Comparison of ENCODE assay signal across 14 cellular contexts in the genomic region with DNA sequence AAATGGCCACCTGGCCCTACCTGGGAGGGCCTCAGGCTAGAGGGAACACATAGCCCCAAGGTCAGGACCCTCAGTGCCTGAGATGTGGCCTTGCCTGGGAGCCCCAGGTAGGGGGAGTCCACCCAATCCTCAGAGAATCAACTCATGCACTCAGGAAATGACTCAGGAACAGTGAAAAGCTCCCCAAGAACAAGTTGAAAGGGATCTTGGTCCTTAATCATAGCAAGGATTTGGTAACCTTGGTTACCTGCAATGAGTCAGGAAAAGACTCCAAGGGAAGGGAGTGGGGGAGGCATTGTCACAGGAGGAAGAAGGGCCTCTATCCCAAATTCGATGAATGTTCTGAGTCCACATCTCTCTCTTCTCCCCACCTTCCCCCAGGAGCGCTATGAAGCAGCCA. TPM values are rescaled to one million over a fixed set of nuclear protein-coding genes. Genes with fewer than 3 reads are reported as not detected.
DNase-seq lines count a peak whose midpoint lies in the region; ATAC-seq, FAIRE-seq and TF ChIP-seq lines count a peak whose summit lies in the region.
"Had no signal": no experiment of that assay in that cellular context is flagged by ENCODE, and none has a peak within 500 bp of the region (broad histone marks: within the 10 kb centered on the region; RNA-seq: fewer than 3 reads in every experiment).

No MANE protein-coding gene starts in this region.

- H3K79me2 ChIP-seq in K562 (ENCODE audit: control insufficient read depth, insufficient read depth, low read length), result peaks cover 10% of the 10 kb centered on the region; the same call in 2 of the 3 replicates

- H3K4me3 ChIP-seq in A549, result no peak overlapping the region
- H3K4me3 ChIP-seq in K562, result no peak overlapping the region
- H3K4me3 ChIP-seq: mucosa of descending colon, thoracic aorta had no signal

- FAIRE-seq in A549 (lab: Jason Lieb, UNC) (no peak), H54 (lab: Jason Lieb, UNC) (peak; percentile 85), K562 (lab: Jason Lieb, UNC) (no peak)
- FAIRE-seq: frontal cortex had no signal

- DNase-seq in A549 (ENCODE audit: low read depth in 1 of 2, low spot score in 1 of 2) (peak in 1 of 2 experiments; percentile 42), H54 (ENCODE audit: insufficient read length, low spot score) (peak; percentile 98), K562 (ENCODE audit: extremely low read depth in 1 of 4, low spot score in 3 of 4) (no peak), ureter (ENCODE audit: low spot score) (no peak), cortex of kidney (lab: John Stamatoyannopoulos, UW) (no peak)
- DNase-seq: activated naive CD8-positive, alpha-beta T cell treated with anti-CD3 and anti-CD28 coated beads, Interleukin-2, amount 10 ng/mL, durations not matched to agents 7 days and 5 days; mucosa of descending colon; NCI-H1048 had no signal

- 60% methylated on average over 2 of the region's 2 CpGs for WGBS in A549 (ENCODE audit: missing lambda C conversion rate)
- WGBS in K562 (ENCODE audit: insufficient coverage, low coverage, missing lambda C conversion rate), result 77% methylated on average over 2 of the region's 2 CpGs

- H3K9me1 ChIP-seq in K562 (ENCODE audit: control insufficient read depth, insufficient read depth, low read length), result no peaks in the 10 kb centered on the region

- H3K27ac ChIP-seq in A549, result peak overlapping the region; percentile 58 to 82
- H3K27ac ChIP-seq in K562 (ENCODE audit: extremely low read depth, low read depth, low read length), result no peak overlapping the region
- peak overlapping the region; percentile 44 for H3K27ac ChIP-seq in layer of hippocampus (ENCODE audit: low read depth, low read length)

- in situ Hi-C loops in K562 (cut with MboI), result no loop called here

- H3K4me1 ChIP-seq in A549 (peaks cover 18% of the 10 kb centered on the region), K562 (replicated peaks in 1 of 2; ENCODE audit: control insufficient read depth in 2 of 2, insufficient read depth in 2 of 2, low read length in 2 of 2) (peaks cover 0 to 6% of the 10 kb centered on the region in 2 experiments; a peak in 1 of 5 replicates)

- TF ChIP-seq EP300 in A549 (IDR thresholded peaks at IDR 0.05) (no peak), K562 (IDR thresholded peaks at IDR 0.05; ENCODE audit: low read length) (no peak)

- TF ChIP-seq CTCF in A549 (IDR thresholded peaks at IDR 0.05) (no peak), K562 (IDR thresholded peaks at IDR 0.05 in 2 of 3, conservative IDR thresholded peaks at IDR 0.05 in 1 of 3; ENCODE audit: insufficient read depth in 2 of 3, low read depth in 1 of 3, low read length in 3 of 3) (no peak)

- H2AFZ ChIP-seq in K562 (ENCODE audit: low read depth, low read length), result no peak overlapping the region

- TF ChIP-seq RAD21 in A549 (conservative IDR thresholded peaks at IDR 0.05 in 1 of 2, IDR thresholded peaks at IDR 0.05 in 1 of 2) (no peak), K562 (CRISPR knock-in tag; conservative IDR thresholded peaks at IDR 0.05 in 1 of 2, IDR thresholded peaks at IDR 0.05 in 1 of 2) (no peak)

- intact Hi-C loops in K562 (cut with micrococcal nuclease), result no loop called here

- no peak overlapping the region for H3K9ac ChIP-seq in K562 (ENCODE audit: insufficient read depth in 1 of 2, low read depth in 2 of 2, low read length in 2 of 2)

- TF ChIP-seq POLR2A in A549 (IDR thresholded peaks at IDR 0.05; ENCODE audit: low read length) (no peak), H54 (IDR thresholded peaks at IDR 0.05; ENCODE audit: low read depth, low read length) (no peak), K562 (conservative IDR thresholded peaks at IDR 0.05) (no peak)

- H3K36me3 ChIP-seq in K562 (ENCODE audit: control insufficient read depth, insufficient read depth, low read length), result peaks cover 79% of the 10 kb centered on the region; the same call in 2 of the 3 replicates

- H3K27me3 ChIP-seq in K562 (ENCODE audit: control insufficient read depth in 2 of 2, insufficient read depth in 2 of 2, low read length in 2 of 2) (no peaks in the 10 kb centered on the region), layer of hippocampus (ENCODE audit: control insufficient read depth, insufficient read depth, low read length) (no peaks in the 10 kb centered on the region)

- no peaks in the 10 kb centered on the region for H4K20me1 ChIP-seq in K562 (replicated peaks; ENCODE audit: control insufficient read depth, insufficient read depth, low read length)

- no TSS peak for BruUV-seq in K562 (replicated peaks; lab: Mats Ljungman, UMichigan)

- H3K9me3 ChIP-seq in A549 (no peaks in the 10 kb centered on the region), K562 (replicated peaks; ENCODE audit: control insufficient read depth, insufficient read depth, low read depth, low read length) (no peaks in the 10 kb centered on the region)
- H3K9me3 ChIP-seq: mucosa of descending colon, thoracic aorta had no signal

- POLR2A ChIA-PET in A549 (lab: Yijun Ruan, JAX), result interaction anchor here (0.7 kb wide), 1 partner anchor 17 kb away, joined by 4 read pairs; the partner anchor contains the start of gene MAP7D1
- POLR2A ChIA-PET in K562 (lab: Yijun Ruan, JAX), result interaction anchor here (0.5 to 6.7 kb wide), 6 partner anchors 10 to 172 kb away, joined by 3 to 42 read pairs (median 3); no protein-coding TSS in a partner anchor

- CTCF ChIA-PET in A549 (lab: Yijun Ruan, JAX), result interaction anchor here (1.3 to 8.0 kb wide), 7 partner anchors 9 to 113 kb away, joined by 3 to 54 read pairs (median 5); partner anchors contain the start of gene MAP7D1
- CTCF ChIA-PET in K562 (lab: Yijun Ruan, JAX; ENCODE audit: low intra/inter-chr PET ratio), result no interaction called here

- H3K4me2 ChIP-seq in A549, result peak overlapping the region; percentile 42
- H3K4me2 ChIP-seq in K562 (ENCODE audit: insufficient read depth, low read length), result no peak overlapping the region

- peak; percentile 58 to 67 for ATAC-seq in A549
- no peak; the same call in 2 of the 3 replicates for ATAC-seq in K562
- ATAC-seq in GM19452 (IDR thresholded peaks at IDR 0.05; ENCODE audit: unreplicated experiment), result no peak
- no peak for ATAC-seq in GM21423 (IDR thresholded peaks at IDR 0.05; ENCODE audit: unreplicated experiment)
- ATAC-seq: mucosa of descending colon, WTC11 had no signal

RNA-seq across cellular contexts. Expression of gene MAP7D1, which starts 17.0 kb away (rescaled TPM):
- polyA plus RNA-seq in A549 (2011; rRNA removed), result 15.4 and 16.4 TPM in 2 replicates
- polyA plus RNA-seq in A549 (2012; cell fraction: cytosol; rRNA removed), result 65.2 and 90.0 TPM in 2 replicates
- 113 and 167 TPM in 2 replicates for polyA plus RNA-seq in A549 (2012; cell fraction: nucleus; rRNA removed)
- polyA plus RNA-seq in A549 (2017; fragmentation: RNase III; extraction: RNeasy Plus Mini Kit Qiagen cat#74134 plus additional on column Dnase treatment), result 74.9 to 79.0 TPM (median 75.0 TPM) in 3 replicates
- 15.5 and 28.3 TPM in 2 replicates for polyA minus RNA-seq in A549 (2011; rRNA and poly(A)+ RNA removed)
- 28.8 and 80.6 TPM in 2 replicates for total RNA-seq in K562 (2011; cell fraction: chromatin; rRNA removed; ENCODE audit: low replicate concordance)
- total RNA-seq in K562 (2011; cell fraction: nucleolus; rRNA removed), result 47.5 and 62.2 TPM in 2 replicates
- total RNA-seq in K562 (2011; cell fraction: nucleoplasm; rRNA removed), result 37.8 and 52.2 TPM in 2 replicates
- total RNA-seq in K562 (2014; rRNA removed), result 72.8 and 74.4 TPM in 2 replicates
- total RNA-seq in K562 (2014; rRNA removed; fragmentation: Illumina TruSeq; extraction: Trizol), result 17.4 and 20.8 TPM in 2 replicates
- 34.5 and 37.8 TPM in 2 replicates for total RNA-seq in K562 (2015; rRNA removed; fragmentation: Illumina TruSeq; extraction: Trizol)
- total RNA-seq in K562 (2021), result 101 and 108 TPM in 2 replicates
- polyA plus RNA-seq in K562 (2011; rRNA removed), result 17.2 and 18.4 TPM in 2 replicates
- 14.6 and 28.7 TPM in 2 replicates for polyA plus RNA-seq in K562 (2011; cell fraction: cytosol; rRNA removed)
- polyA plus RNA-seq in K562 (2011; cell fraction: nucleus; rRNA removed), result 34.1 and 46.2 TPM in 2 replicates
- 51.5 and 56.5 TPM in 2 replicates for polyA plus RNA-seq in K562 (2012)
- polyA plus RNA-seq in K562 (2014; fragmentation: Illumina TruSeq; extraction: Trizol), result 49.2 and 53.7 TPM in 2 replicates
- 1 to 10 TPM; 3.6 to 4.4 TPM for polyA plus RNA-seq in K562 (2014; fragmentation: Nextera tagmentation; extraction: Ambion mirVana)
- 53.8 and 54.7 TPM in 2 replicates for polyA plus RNA-seq in K562 (2014; rRNA removed)
- 8.2 and 9.2 TPM in 2 replicates for polyA minus RNA-seq in K562 (2011; rRNA and poly(A)+ RNA removed)
- polyA minus RNA-seq in K562 (2011; cell fraction: cytosol; rRNA and poly(A)+ RNA removed), result 31.8 and 55.1 TPM in 2 replicates
- polyA minus RNA-seq in K562 (2011; cell fraction: nucleus; rRNA and poly(A)+ RNA removed), result 13.1 and 14.8 TPM in 2 replicates
- total RNA-seq in ureter, result 68.3 TPM

RNA-seq across cellular contexts. Expression of gene TRAPPC3, which starts 23.7 kb away (rescaled TPM):
- polyA plus RNA-seq in A549 (2011; rRNA removed), result 62.2 and 67.0 TPM in 2 replicates
- polyA plus RNA-seq in A549 (2012; cell fraction: cytosol; rRNA removed), result 69.5 and 75.1 TPM in 2 replicates
- polyA plus RNA-seq in A549 (2012; cell fraction: nucleus; rRNA removed), result 27.5 and 54.4 TPM in 2 replicates
- polyA plus RNA-seq in A549 (2017; fragmentation: RNase III; extraction: RNeasy Plus Mini Kit Qiagen cat#74134 plus additional on column Dnase treatment), result 103 to 109 TPM (median 105 TPM) in 3 replicates
- 16.7 and 17.4 TPM in 2 replicates for polyA minus RNA-seq in A549 (2011; rRNA and poly(A)+ RNA removed)
- 60.6 and 88.2 TPM in 2 replicates for total RNA-seq in K562 (2011; cell fraction: chromatin; rRNA removed; ENCODE audit: low replicate concordance)
- 67.4 and 71.0 TPM in 2 replicates for total RNA-seq in K562 (2011; cell fraction: nucleolus; rRNA removed)
- 76.7 and 96.0 TPM in 2 replicates for total RNA-seq in K562 (2011; cell fraction: nucleoplasm; rRNA removed)
- total RNA-seq in K562 (2014; rRNA removed), result 132 and 141 TPM in 2 replicates
- total RNA-seq in K562 (2014; rRNA removed; fragmentation: Illumina TruSeq; extraction: Trizol), result 109 and 114 TPM in 2 replicates
- total RNA-seq in K562 (2015; rRNA removed; fragmentation: Illumina TruSeq; extraction: Trizol), result 112 and 115 TPM in 2 replicates
- total RNA-seq in K562 (2021), result 83.4 and 90.9 TPM in 2 replicates
- 128 and 141 TPM in 2 replicates for polyA plus RNA-seq in K562 (2011; rRNA removed)
- polyA plus RNA-seq in K562 (2011; cell fraction: cytosol; rRNA removed), result 75.6 and 128 TPM in 2 replicates
- 80.4 and 107 TPM in 2 replicates for polyA plus RNA-seq in K562 (2011; cell fraction: nucleus; rRNA removed)
- polyA plus RNA-seq in K562 (2012), result 109 and 110 TPM in 2 replicates
- polyA plus RNA-seq in K562 (2014; fragmentation: Illumina TruSeq; extraction: Trizol), result 127 and 140 TPM in 2 replicates
- 10 to 100 TPM; 20.6 to 41.8 TPM for polyA plus RNA-seq in K562 (2014; fragmentation: Nextera tagmentation; extraction: Ambion mirVana)
- 119 and 142 TPM in 2 replicates for polyA plus RNA-seq in K562 (2014; rRNA removed)
- 47.8 and 54.0 TPM in 2 replicates for polyA minus RNA-seq in K562 (2011; rRNA and poly(A)+ RNA removed)
- 29.4 and 32.5 TPM in 2 replicates for polyA minus RNA-seq in K562 (2011; cell fraction: cytosol; rRNA and poly(A)+ RNA removed)
- polyA minus RNA-seq in K562 (2011; cell fraction: nucleus; rRNA and poly(A)+ RNA removed), result 18.6 and 31.1 TPM in 2 replicates
- total RNA-seq in ureter, result 55.0 TPM

RNA-seq across cellular contexts. Expression of gene COL8A2, which starts 48.0 kb away (rescaled TPM):
- polyA plus RNA-seq in A549 (2011; rRNA removed) (0.05 and 0.12 TPM in 2 replicates), A549 (2017; fragmentation: RNase III; extraction: RNeasy Plus Mini Kit Qiagen cat#74134 plus additional on column Dnase treatment) (0.07 to 0.16 TPM (median 0.12 TPM) in 3 replicates), K562 (2011; rRNA removed) (0.04 TPM in 2 replicates), K562 (2014; fragmentation: Illumina TruSeq; extraction: Trizol) (0.07 TPM in 1 of 2 replicates, not detected in the other), K562 (2014; fragmentation: Nextera tagmentation; extraction: Ambion mirVana) (not detected), K562 (2014; rRNA removed) (0.03 TPM in 1 of 2 replicates, not detected in the other)
- polyA plus RNA-seq in A549 (2012; cell fraction: cytosol; rRNA removed), result 0.05 and 0.09 TPM in 2 replicates
- 0.11 and 0.13 TPM in 2 replicates for polyA plus RNA-seq in A549 (2012; cell fraction: nucleus; rRNA removed)
- 0.08 and 0.10 TPM in 2 replicates for polyA minus RNA-seq in A549 (2011; rRNA and poly(A)+ RNA removed)
- total RNA-seq in K562 (2011; cell fraction: chromatin; rRNA removed; ENCODE audit: low replicate concordance), result 0.07 and 0.11 TPM in 2 replicates
- 0.13 and 0.17 TPM in 2 replicates for total RNA-seq in K562 (2011; cell fraction: nucleolus; rRNA removed)
- total RNA-seq in K562 (2011; cell fraction: nucleoplasm; rRNA removed), result 0.07 TPM in 1 of 2 replicates, not detected in the other
- total RNA-seq in K562 (2014; rRNA removed) (0.14 TPM in 1 of 2 replicates, not detected in the other), K562 (2014; rRNA removed; fragmentation: Illumina TruSeq; extraction: Trizol) (0.03 TPM in 1 of 2 replicates, not detected in the other), K562 (2015; rRNA removed; fragmentation: Illumina TruSeq; extraction: Trizol) (not detected in 2 replicates), K562 (2021) (0.04 and 0.09 TPM in 2 replicates), ureter (8.0 TPM)
- 0.09 TPM in 1 of 2 replicates, not detected in the other for polyA plus RNA-seq in K562 (2011; cell fraction: cytosol; rRNA removed)
- polyA plus RNA-seq in K562 (2011; cell fraction: nucleus; rRNA removed), result 0.11 TPM in 1 of 2 replicates, not detected in the other
- polyA plus RNA-seq in K562 (2012), result 0.01 and 0.07 TPM in 2 replicates
- polyA minus RNA-seq in K562 (2011; rRNA and poly(A)+ RNA removed), result not detected in 2 replicates
- not detected in 2 replicates for polyA minus RNA-seq in K562 (2011; cell fraction: cytosol; rRNA and poly(A)+ RNA removed)
- 0.13 TPM in 1 of 2 replicates, not detected in the other for polyA minus RNA-seq in K562 (2011; cell fraction: nucleus; rRNA and poly(A)+ RNA removed)

RNA-seq across cellular contexts. Expression of gene THRAP3, which starts 51.3 kb away (rescaled TPM):
- polyA plus RNA-seq in A549 (2011; rRNA removed), result 60.7 and 66.5 TPM in 2 replicates
- 17.4 and 21.9 TPM in 2 replicates for polyA plus RNA-seq in A549 (2012; cell fraction: cytosol; rRNA removed)
- polyA plus RNA-seq in A549 (2012; cell fraction: nucleus; rRNA removed), result 21.1 and 26.4 TPM in 2 replicates
- polyA plus RNA-seq in A549 (2017; fragmentation: RNase III; extraction: RNeasy Plus Mini Kit Qiagen cat#74134 plus additional on column Dnase treatment), result 57.9 to 61.7 TPM (median 60.0 TPM) in 3 replicates
- polyA minus RNA-seq in A549 (2011; rRNA and poly(A)+ RNA removed), result 45.3 and 66.3 TPM in 2 replicates
- 53.3 and 99.3 TPM in 2 replicates for total RNA-seq in K562 (2011; cell fraction: chromatin; rRNA removed; ENCODE audit: low replicate concordance)
- total RNA-seq in K562 (2011; cell fraction: nucleolus; rRNA removed), result 40.0 and 45.4 TPM in 2 replicates
- total RNA-seq in K562 (2011; cell fraction: nucleoplasm; rRNA removed), result 40.3 and 53.6 TPM in 2 replicates
- 67.9 and 70.5 TPM in 2 replicates for total RNA-seq in K562 (2014; rRNA removed)
- total RNA-seq in K562 (2014; rRNA removed; fragmentation: Illumina TruSeq; extraction: Trizol), result 100 and 118 TPM in 2 replicates
- total RNA-seq in K562 (2015; rRNA removed; fragmentation: Illumina TruSeq; extraction: Trizol), result 125 and 128 TPM in 2 replicates
- total RNA-seq in K562 (2021), result 107 and 123 TPM in 2 replicates
- polyA plus RNA-seq in K562 (2011; rRNA removed), result 101 and 113 TPM in 2 replicates
- 36.7 and 54.3 TPM in 2 replicates for polyA plus RNA-seq in K562 (2011; cell fraction: cytosol; rRNA removed)
- polyA plus RNA-seq in K562 (2011; cell fraction: nucleus; rRNA removed), result 58.5 and 65.3 TPM in 2 replicates
- polyA plus RNA-seq in K562 (2012), result 61.1 and 64.3 TPM in 2 replicates
- polyA plus RNA-seq in K562 (2014; fragmentation: Illumina TruSeq; extraction: Trizol), result 133 TPM in 2 replicates
- polyA plus RNA-seq in K562 (2014; fragmentation: Nextera tagmentation; extraction: Ambion mirVana), result 100 to 1,000 TPM in 1 of 2 experiments, 10 to 100 TPM in 1; 66.2 to 135 TPM
- polyA plus RNA-seq in K562 (2014; rRNA removed), result 76.9 and 99.0 TPM in 2 replicates
- 180 TPM in 2 replicates for polyA minus RNA-seq in K562 (2011; rRNA and poly(A)+ RNA removed)
- 49.1 and 81.3 TPM in 2 replicates for polyA minus RNA-seq in K562 (2011; cell fraction: cytosol; rRNA and poly(A)+ RNA removed)
- polyA minus RNA-seq in K562 (2011; cell fraction: nucleus; rRNA and poly(A)+ RNA removed), result 29.9 and 65.6 TPM in 2 replicates
- 129 TPM for total RNA-seq in ureter

Comparison
In these comparisons a context has a peak if more than half of its experiments do, and no peak if none do; other contexts are left out.
1. ATAC-seq: peak in A549 (2 of 2); none in K562 (single experiment), GM19452 (single experiment) and GM21423 (single experiment).